In genomic region chr19:6067975-6068374, GRCh38 we compare ENCODE assay signal across 11 cellular contexts. TPM values are rescaled to one million over a fixed set of nuclear protein-coding genes. Genes with fewer than 3 reads are reported as not detected.
DNase-seq lines count a peak whose midpoint lies in the region; ATAC-seq and TF ChIP-seq lines count a peak whose summit lies in the region.
"Had no signal": no experiment of that assay in that cellular context is flagged by ENCODE, and none has a peak within 500 bp of the region (broad histone marks: within the 10 kb centered on the region; RNA-seq: fewer than 3 reads in every experiment).

No MANE protein-coding gene starts in this region.

- no peak for TF ChIP-seq CTCF in PC-9 (conservative IDR thresholded peaks at IDR 0.05)
- no peak for TF ChIP-seq CTCF in esophagus squamous epithelium (IDR thresholded peaks at IDR 0.05)
- no peak for TF ChIP-seq CTCF in osteoblast (IDR thresholded peaks at IDR 0.05; ENCODE audit: extremely low read depth, low read depth, low read length)

- H3K9me2 ChIP-seq in PC-9 (ENCODE audit: insufficient read depth) = no peaks in the 10 kb centered on the region

- H3K4me1 ChIP-seq in ACC112 (ENCODE audit: control insufficient read depth, insufficient read depth, low read length, unreplicated experiment) (peaks cover 39% of the 10 kb centered on the region), PC-9 (replicated peaks; ENCODE audit: insufficient read depth) (peaks cover 54% of the 10 kb centered on the region), esophagus squamous epithelium (peaks cover 38 to 70% (median 52%) of the 10 kb centered on the region in 3 donors), osteoblast (ENCODE audit: insufficient read depth, low read length) (peaks cover 41% of the 10 kb centered on the region)

- CTCF ChIA-PET in PC-9 (lab: Charles Lee) = interaction anchor here (0.5 kb wide), 1 partner anchor 239 kb away, joined by 6 read pairs; no protein-coding TSS in a partner anchor

- TF ChIP-seq POLR2A in esophagus squamous epithelium (IDR thresholded peaks at IDR 0.05) = no peak

- no peaks in the 10 kb centered on the region for H4K20me1 ChIP-seq in PC-9 (ENCODE audit: insufficient read depth)
- no peaks in the 10 kb centered on the region for H4K20me1 ChIP-seq in osteoblast (ENCODE audit: insufficient read depth, low read length)

- POLR2A ChIA-PET in PC-9 (lab: Charles Lee; ENCODE audit: unreplicated experiment) = no interaction called here

- 64 to 95% methylated on average over 1 to 2 of the region's 2 CpGs for WGBS in esophagus squamous epithelium, 2 donors

- no peak for DNase-seq in PC-9
- DNase-seq in esophagus squamous epithelium (lab: John Stamatoyannopoulos, UW) = no peak
- no peak for DNase-seq in osteoblast (ENCODE audit: insufficient read length, low spot score, missing footprints)
- no peak for DNase-seq in epidermal melanocyte (ENCODE audit: insufficient read length, low spot score)
- no peak for DNase-seq in nucleus accumbens (lab: John Stamatoyannopoulos, UW)
- DNase-seq: activated CD4-positive, alpha-beta T cell treated with anti-CD3 and anti-CD28 coated beads for 1 hour; NCI-H2081 treated with DMSO at 0.1 percent for 48 hours had no signal

- H3K27me3 ChIP-seq in ACC112 (ENCODE audit: insufficient read depth, low read length) (no peaks in the 10 kb centered on the region), PC-9 (ENCODE audit: insufficient read depth, low read depth) (no peaks in the 10 kb centered on the region), esophagus squamous epithelium (no peaks in the 10 kb centered on the region), osteoblast (ENCODE audit: insufficient read depth, low read length) (no peaks in the 10 kb centered on the region)
- H3K27me3 ChIP-seq: cardiac muscle cell had no signal

- intact Hi-C loops in PC-9 (cut with micrococcal nuclease; ENCODE audit: unreplicated experiment) = no loop called here
- intact Hi-C loops in esophagus squamous epithelium (cut with DNase I) = no loop called here

- H3K4me3 ChIP-seq in ACC112 (ENCODE audit: low read depth, low read length) = no peak overlapping the region
- H3K4me3 ChIP-seq in PC-9 = no peak overlapping the region
- H3K4me3 ChIP-seq in esophagus squamous epithelium = no peak overlapping the region
- no peak overlapping the region for H3K4me3 ChIP-seq in osteoblast (ENCODE audit: insufficient read depth, low read length)
- H3K4me3 ChIP-seq: cardiac muscle cell had no signal

- H3K79me2 ChIP-seq in ACC112 (ENCODE audit: control insufficient read depth, insufficient read depth, low read length, unreplicated experiment) (peaks cover 2% of the 10 kb centered on the region), PC-9 (ENCODE audit: low read depth) (no peaks in the 10 kb centered on the region), osteoblast (ENCODE audit: insufficient read depth, low read length) (no peaks in the 10 kb centered on the region)

- H3K36me3 ChIP-seq in ACC112 (ENCODE audit: insufficient read depth, low read length) (no peaks in the 10 kb centered on the region), PC-9 (ENCODE audit: low read depth) (no peaks in the 10 kb centered on the region), esophagus squamous epithelium (no peaks in the 10 kb centered on the region), osteoblast (ENCODE audit: insufficient read depth, low read length) (no peaks in the 10 kb centered on the region)
- H3K36me3 ChIP-seq: cardiac muscle cell had no signal

- no peak overlapping the region for H2AFZ ChIP-seq in ACC112 (ENCODE audit: low read length, unreplicated experiment)
- H2AFZ ChIP-seq in PC-9 = no peak overlapping the region
- no peak overlapping the region for H2AFZ ChIP-seq in osteoblast (ENCODE audit: low read length)

- BruUV-seq in PC-9 (replicated peaks; lab: Mats Ljungman, UMichigan) = no TSS peak

- H3K4me2 ChIP-seq in PC-9 = 0 out of 2 replicates have a peak overlapping the region, but pooled peaks have one; percentile 16
- H3K4me2 ChIP-seq in osteoblast (ENCODE audit: insufficient read depth, low read length) = no peak overlapping the region

- H3F3A ChIP-seq in PC-9 (ENCODE audit: insufficient read depth, low read depth) = peaks cover 29% of the 10 kb centered on the region

- peak overlapping the region; percentile 91; the same call in 1 of the 2 replicates for H3K27ac ChIP-seq in ACC112 (ENCODE audit: low read depth, low read length)
- no peak overlapping the region for H3K27ac ChIP-seq in PC-9
- peak overlapping the region; percentile 63 to 96 (median 92) for H3K27ac ChIP-seq in esophagus squamous epithelium
- peak overlapping the region; percentile 76 for H3K27ac ChIP-seq in osteoblast (ENCODE audit: low read depth, low read length)
- H3K27ac ChIP-seq: cardiac muscle cell had no signal

- no peak for ATAC-seq in GM21723 (IDR thresholded peaks at IDR 0.05; ENCODE audit: unreplicated experiment)
- no peak for ATAC-seq in GM21528 (IDR thresholded peaks at IDR 0.05; ENCODE audit: low FRiP score, unreplicated experiment)

- H3K9me3 ChIP-seq in PC-9 (ENCODE audit: insufficient read depth, low read depth) = no peaks in the 10 kb centered on the region
- no peaks in the 10 kb centered on the region for H3K9me3 ChIP-seq in esophagus squamous epithelium
- no peaks in the 10 kb centered on the region for H3K9me3 ChIP-seq in osteoblast (ENCODE audit: low read depth, low read length)

RNA-seq across cellular contexts. Expression of gene RFX2, which starts 42.3 kb away (rescaled TPM):
- total RNA-seq in PC-9 (2021) = 8.7 and 11.6 TPM in 2 replicates
- 10 to 100 TPM in 1 of 4 donors, 1 to 10 TPM in 3; 5.2 to 21.4 (median 7.7) TPM for total RNA-seq in esophagus squamous epithelium
- total RNA-seq in osteoblast = 3.8 and 6.2 TPM in 2 replicates
